1 cellular context compared by ENCODE assay signal in the genomic region with DNA sequence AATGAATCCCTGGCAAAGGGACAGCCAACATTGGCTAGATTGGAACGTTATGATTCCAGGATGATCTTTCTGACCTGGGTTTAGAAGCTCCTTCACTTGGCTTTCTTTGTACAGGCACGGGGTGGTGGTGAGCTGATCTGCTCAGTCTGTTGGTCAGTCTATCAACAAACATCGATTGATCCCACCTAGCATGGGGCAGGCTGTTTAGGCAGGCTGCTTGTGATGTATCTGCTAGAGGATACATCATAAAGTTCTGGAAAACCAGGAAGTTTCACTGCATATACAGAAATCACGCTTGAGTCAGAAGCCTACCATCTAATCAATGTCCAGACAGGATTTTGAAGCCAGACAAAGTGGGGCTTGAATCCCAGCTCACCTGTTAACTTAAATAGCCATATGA.
TF ChIP-seq lines count a peak whose summit lies in the region.

No MANE protein-coding gene starts in this region.

TF ChIP-seq in HepG2, 621 proteins besides CTCF, POLR2A, EP300 and RAD21 (continued from another document):
- TF ChIP-seq, protein P1, sequence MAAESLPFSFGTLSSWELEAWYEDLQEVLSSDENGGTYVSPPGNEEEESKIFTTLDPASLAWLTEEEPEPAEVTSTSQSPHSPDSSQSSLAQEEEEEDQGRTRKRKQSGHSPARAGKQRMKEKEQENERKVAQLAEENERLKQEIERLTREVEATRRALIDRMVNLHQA (CRISPR knock-in tag; IDR thresholded peaks at IDR 0.05), result no peak
- no peak for TF ChIP-seq BCL6 (CRISPR knock-in tag; IDR thresholded peaks at IDR 0.05)
- TF ChIP-seq PPARG (CRISPR knock-in tag; conservative IDR thresholded peaks at IDR 0.05), result no peak
- TF ChIP-seq THAP9 (CRISPR knock-in tag; IDR thresholded peaks at IDR 0.05; ENCODE audit: borderline replicate concordance), result no peak
- no peak for TF ChIP-seq KDM5B (CRISPR knock-in tag; IDR thresholded peaks at IDR 0.05; ENCODE audit: borderline replicate concordance)
